23 cellular contexts compared by ENCODE assay signal in genomic region chr4:86048426-86048825, GRCh38.
DNase-seq lines count a peak whose midpoint lies in the region; ATAC-seq and TF ChIP-seq lines count a peak whose summit lies in the region.
"Had no signal": no experiment of that assay in that cellular context is flagged by ENCODE, and none has a peak within 500 bp of the region (broad histone marks: within the 10 kb centered on the region; RNA-seq: fewer than 3 reads in every experiment).

No MANE protein-coding gene starts in this region.

- no peak for TF ChIP-seq CTCF in AG10803 (conservative IDR thresholded peaks at IDR 0.05; ENCODE audit: low read length)
- TF ChIP-seq CTCF in astrocyte of the cerebellum (IDR thresholded peaks at IDR 0.05; ENCODE audit: low read depth, low read length, missing control alignments): no peak
- TF ChIP-seq CTCF in type B pancreatic cell (conservative IDR thresholded peaks at IDR 0.05): no peak
- TF ChIP-seq CTCF in ovary (IDR thresholded peaks at IDR 0.05): no peak

- no peak overlapping the region for H3K4me3 Mint-ChIP-seq in type B pancreatic cell
- no peak overlapping the region for H3K4me3 Mint-ChIP-seq in activated naive CD8-positive, alpha-beta T cell treated with anti-CD3 and anti-CD28 coated beads, Interleukin-2, amount 50 U/mL, for 24 hours
- H3K4me3 Mint-ChIP-seq: activated naive CD4-positive, alpha-beta T cell treated with anti-CD3 and anti-CD28 coated beads, Interleukin-2, amount 50 U/mL, for 24 hours; H9; immature natural killer cell; stimulated activated memory B cell treated with anti-CD40 and anti-IgM and Interleukin-4, amounts not matched to agents 10 μg/mL and 1 μg/mL and 100 μg/mL, for 72 hours; T-cell had no signal

- in situ Hi-C loops in astrocyte of the cerebellum (cut with HindIII; ENCODE audit: low sequenced_read_pairs): no loop called here

- no peak overlapping the region for H3K27ac Mint-ChIP-seq in type B pancreatic cell
- no peak overlapping the region for H3K27ac Mint-ChIP-seq in activated naive CD8-positive, alpha-beta T cell treated with anti-CD3 and anti-CD28 coated beads, Interleukin-2, amount 50 U/mL, for 24 hours
- H3K27ac Mint-ChIP-seq: activated naive CD4-positive, alpha-beta T cell treated with anti-CD3 and anti-CD28 coated beads, Interleukin-2, amount 50 U/mL, for 24 hours; H9; immature natural killer cell; stimulated activated memory B cell treated with anti-CD40 and anti-IgM and Interleukin-4, amounts not matched to agents 10 μg/mL and 1 μg/mL and 100 μg/mL, for 72 hours; T-cell had no signal

- H3K27me3 ChIP-seq in ovary: no peaks in the 10 kb centered on the region
- H3K27me3 ChIP-seq: esophagus squamous epithelium, uterus had no signal

- no peaks in the 10 kb centered on the region for H3K36me3 Mint-ChIP-seq in type B pancreatic cell
- no peaks in the 10 kb centered on the region for H3K36me3 Mint-ChIP-seq in activated naive CD8-positive, alpha-beta T cell treated with anti-CD3 and anti-CD28 coated beads, Interleukin-2, amount 50 U/mL, for 24 hours (ENCODE audit: low read depth)
- H3K36me3 Mint-ChIP-seq: activated naive CD4-positive, alpha-beta T cell treated with anti-CD3 and anti-CD28 coated beads, Interleukin-2, amount 50 U/mL, for 24 hours; immature natural killer cell; stimulated activated memory B cell treated with anti-CD40 and anti-IgM and Interleukin-4, amounts not matched to agents 10 μg/mL and 1 μg/mL and 100 μg/mL, for 72 hours; T-cell had no signal

- no peak overlapping the region for H3K27ac ChIP-seq in ovary
- H3K27ac ChIP-seq: esophagus squamous epithelium, psoas muscle, uterus had no signal

- intact Hi-C loops in ovary (cut with DNase I): no loop called here

- DNase-seq in AG10803 (ENCODE audit: low read depth) (peak; percentile 60), HS-5 (ENCODE audit: low read depth) (peak; percentile 20), astrocyte of the cerebellum (ENCODE audit: low read depth) (peak; percentile 20), foreskin melanocyte (peak; percentile 46), type B pancreatic cell (ENCODE audit: extremely low spot score, unreplicated experiment) (no peak), ovary (no peak)
- DNase-seq in activated naive CD8-positive, alpha-beta T cell treated with anti-CD3 and anti-CD28 coated beads, Interleukin-2, amount 50 U/mL, for 24 hours: no peak
- DNase-seq in activated CD4-positive, alpha-beta T cell treated with anti-CD3 and anti-CD28 coated beads, Interleukin-2, amount 50 U/mL, for 1 hour: no peak
- DNase-seq: effector CD8-positive, alpha-beta T cell; esophagus squamous epithelium; H9; immature natural killer cell; MM.1S; NCI-H146; NCI-H2171 treated with DMSO at 0.1 percent for 48 hours; NCI-H69; psoas muscle; SHP77; T-cell; uterus had no signal

- no peaks in the 10 kb centered on the region for H3K9me3 ChIP-seq in ovary
- H3K9me3 ChIP-seq: esophagus squamous epithelium, psoas muscle, uterus had no signal

- H3K4me1 ChIP-seq in ovary (ENCODE audit: insufficient read depth): no peaks in the 10 kb centered on the region
- H3K4me1 ChIP-seq: psoas muscle, uterus had no signal

- H3K9me3 Mint-ChIP-seq in type B pancreatic cell: no peaks in the 10 kb centered on the region
- no peaks in the 10 kb centered on the region for H3K9me3 Mint-ChIP-seq in activated naive CD8-positive, alpha-beta T cell treated with anti-CD3 and anti-CD28 coated beads, Interleukin-2, amount 50 U/mL, for 24 hours
- H3K9me3 Mint-ChIP-seq: activated naive CD4-positive, alpha-beta T cell treated with anti-CD3 and anti-CD28 coated beads, Interleukin-2, amount 50 U/mL, for 24 hours; H9; stimulated activated memory B cell treated with anti-CD40 and anti-IgM and Interleukin-4, amounts not matched to agents 10 μg/mL and 1 μg/mL and 100 μg/mL, for 72 hours; T-cell had no signal

- WGBS in ovary, 3 donors: 68 to 88% (median 83%) methylated on average over 1 of the region's 1 CpG

- peaks cover 6% of the 10 kb centered on the region for H3K4me1 Mint-ChIP-seq in type B pancreatic cell (ENCODE audit: unreplicated experiment)
- no peaks in the 10 kb centered on the region for H3K4me1 Mint-ChIP-seq in activated naive CD8-positive, alpha-beta T cell treated with anti-CD3 and anti-CD28 coated beads, Interleukin-2, amount 50 U/mL, for 24 hours
- H3K4me1 Mint-ChIP-seq: activated naive CD4-positive, alpha-beta T cell treated with anti-CD3 and anti-CD28 coated beads, Interleukin-2, amount 50 U/mL, for 24 hours; immature natural killer cell; stimulated activated memory B cell treated with anti-CD40 and anti-IgM and Interleukin-4, amounts not matched to agents 10 μg/mL and 1 μg/mL and 100 μg/mL, for 72 hours; T-cell had no signal

- no peak for TF ChIP-seq EP300 in ovary (IDR thresholded peaks at IDR 0.05)

- H3K27me3 Mint-ChIP-seq in type B pancreatic cell: no peaks in the 10 kb centered on the region
- H3K27me3 Mint-ChIP-seq in activated naive CD8-positive, alpha-beta T cell treated with anti-CD3 and anti-CD28 coated beads, Interleukin-2, amount 50 U/mL, for 24 hours: no peaks in the 10 kb centered on the region
- H3K27me3 Mint-ChIP-seq: activated naive CD4-positive, alpha-beta T cell treated with anti-CD3 and anti-CD28 coated beads, Interleukin-2, amount 50 U/mL, for 24 hours; stimulated activated memory B cell treated with anti-CD40 and anti-IgM and Interleukin-4, amounts not matched to agents 10 μg/mL and 1 μg/mL and 100 μg/mL, for 72 hours; T-cell had no signal

- no peak for TF ChIP-seq POLR2A in ovary (IDR thresholded peaks at IDR 0.05)

- no peak for ATAC-seq in activated naive CD8-positive, alpha-beta T cell treated with anti-CD3 and anti-CD28 coated beads, Interleukin-2, amount 50 U/mL, for 24 hours
- ATAC-seq: psoas muscle; stimulated activated memory B cell treated with anti-CD40 and anti-IgM and Interleukin-4, amounts not matched to agents 10 μg/mL and 1 μg/mL and 100 μg/mL, for 72 hours; T-cell had no signal

- H3K4me3 ChIP-seq in AG10803 (ENCODE audit: low read length) (no peak overlapping the region), astrocyte of the cerebellum (ENCODE audit: low read depth, low read length) (no peak overlapping the region), ovary (no peak overlapping the region)
- H3K4me3 ChIP-seq: esophagus squamous epithelium, psoas muscle, smooth muscle cell, uterus had no signal

- no peaks in the 10 kb centered on the region for H3K36me3 ChIP-seq in ovary
- H3K36me3 ChIP-seq: esophagus squamous epithelium, uterus had no signal

Comparison
In these comparisons a context has a peak if more than half of its experiments do, and no peak if none do; other contexts are left out.
1. DNase-seq: peak in AG10803 (single experiment), HS-5 (single experiment), astrocyte of the cerebellum (single experiment) and foreskin melanocyte (single experiment); none in type B pancreatic cell (single experiment), activated naive CD8-positive, alpha-beta T cell treated with anti-CD3 and anti-CD28 coated beads, Interleukin-2, amount 50 U/mL, for 24 hours (single experiment), ovary (0 of 5) and activated CD4-positive, alpha-beta T cell treated with anti-CD3 and anti-CD28 coated beads, Interleukin-2, amount 50 U/mL, for 1 hour (single experiment).